ENCODE assay signal across 3 cellular contexts in the genomic region with DNA sequence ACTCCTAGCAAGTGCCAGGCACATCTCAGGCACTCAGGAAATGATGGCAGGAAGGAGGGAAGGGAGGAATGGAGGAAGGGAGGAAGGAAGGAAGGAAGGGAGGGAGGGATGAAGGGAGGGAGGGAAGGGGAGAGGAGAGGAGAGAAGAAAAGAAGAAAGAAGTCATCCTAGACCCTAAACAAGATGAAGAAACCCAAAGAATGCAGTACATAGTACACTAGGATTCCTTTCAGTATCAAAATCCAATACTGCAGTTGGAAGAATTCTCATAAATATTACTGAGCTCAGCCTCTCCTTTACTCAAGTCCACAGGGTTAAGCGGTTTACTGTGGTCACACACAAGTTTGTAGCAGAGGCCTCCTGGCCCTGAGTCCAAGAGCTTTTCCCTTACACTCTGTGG.
TF ChIP-seq lines count a peak whose summit lies in the region.

No MANE protein-coding gene starts in this region.

TF ChIP-seq in HepG2, 621 proteins besides CTCF, POLR2A, EP300 and RAD21:
- TF ChIP-seq EHMT2 (IDR thresholded peaks at IDR 0.05; ENCODE audit: borderline replicate concordance, low read depth, low read length) (no peak), HNRNPK (IDR thresholded peaks at IDR 0.05; ENCODE audit: low read depth, low read length, poor library complexity, severe bottlenecking) (peak; percentile 70)

TF ChIP-seq in IMR-90, 13 proteins besides CTCF, POLR2A, EP300 and RAD21:
- no peak for TF ChIP-seq SMC3 (IDR thresholded peaks at IDR 0.05; ENCODE audit: low read depth, low read length)
- TF ChIP-seq FOS (IDR thresholded peaks at IDR 0.05; ENCODE audit: low read depth, low read length): no peak
- no peak for TF ChIP-seq MXI1 (IDR thresholded peaks at IDR 0.05; ENCODE audit: borderline replicate concordance, low read depth, low read length)
- TF ChIP-seq CHD1 (IDR thresholded peaks at IDR 0.05; ENCODE audit: low read depth, low read length): no peak
- no peak for TF ChIP-seq RFX5 (IDR thresholded peaks at IDR 0.05; ENCODE audit: low read depth, low read length)
- no peak for TF ChIP-seq CEBPB (IDR thresholded peaks at IDR 0.05; ENCODE audit: low read depth, low read length)
- TF ChIP-seq, protein P1, sequence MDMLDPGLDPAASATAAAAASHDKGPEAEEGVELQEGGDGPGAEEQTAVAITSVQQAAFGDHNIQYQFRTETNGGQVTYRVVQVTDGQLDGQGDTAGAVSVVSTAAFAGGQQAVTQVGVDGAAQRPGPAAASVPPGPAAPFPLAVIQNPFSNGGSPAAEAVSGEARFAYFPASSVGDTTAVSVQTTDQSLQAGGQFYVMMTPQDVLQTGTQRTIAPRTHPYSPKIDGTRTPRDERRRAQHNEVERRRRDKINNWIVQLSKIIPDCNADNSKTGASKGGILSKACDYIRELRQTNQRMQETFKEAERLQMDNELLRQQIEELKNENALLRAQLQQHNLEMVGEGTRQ (IDR thresholded peaks at IDR 0.05; ENCODE audit: low read depth, low read length): no peak
- no peak for TF ChIP-seq RCOR1 (IDR thresholded peaks at IDR 0.05; ENCODE audit: insufficient replicate concordance, low read length)
- TF ChIP-seq MAFK (IDR thresholded peaks at IDR 0.05; ENCODE audit: low read depth, low read length): no peak
- no peak for TF ChIP-seq NFE2L2 (IDR thresholded peaks at IDR 0.05; ENCODE audit: low read depth, low read length)
- TF ChIP-seq BHLHE40 (IDR thresholded peaks at IDR 0.05; ENCODE audit: low read depth, low read length): no peak
- TF ChIP-seq MAZ (IDR thresholded peaks at IDR 0.05; ENCODE audit: borderline replicate concordance, low read depth, low read length): no peak
- TF ChIP-seq, protein P2, sequence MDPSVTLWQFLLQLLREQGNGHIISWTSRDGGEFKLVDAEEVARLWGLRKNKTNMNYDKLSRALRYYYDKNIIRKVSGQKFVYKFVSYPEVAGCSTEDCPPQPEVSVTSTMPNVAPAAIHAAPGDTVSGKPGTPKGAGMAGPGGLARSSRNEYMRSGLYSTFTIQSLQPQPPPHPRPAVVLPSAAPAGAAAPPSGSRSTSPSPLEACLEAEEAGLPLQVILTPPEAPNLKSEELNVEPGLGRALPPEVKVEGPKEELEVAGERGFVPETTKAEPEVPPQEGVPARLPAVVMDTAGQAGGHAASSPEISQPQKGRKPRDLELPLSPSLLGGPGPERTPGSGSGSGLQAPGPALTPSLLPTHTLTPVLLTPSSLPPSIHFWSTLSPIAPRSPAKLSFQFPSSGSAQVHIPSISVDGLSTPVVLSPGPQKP (IDR thresholded peaks at IDR 0.05; ENCODE audit: borderline replicate concordance, low read depth, low read length): no peak

TF ChIP-seq in K562, 482 proteins besides CTCF, POLR2A, EP300 and RAD21:
- TF ChIP-seq, protein P3, sequence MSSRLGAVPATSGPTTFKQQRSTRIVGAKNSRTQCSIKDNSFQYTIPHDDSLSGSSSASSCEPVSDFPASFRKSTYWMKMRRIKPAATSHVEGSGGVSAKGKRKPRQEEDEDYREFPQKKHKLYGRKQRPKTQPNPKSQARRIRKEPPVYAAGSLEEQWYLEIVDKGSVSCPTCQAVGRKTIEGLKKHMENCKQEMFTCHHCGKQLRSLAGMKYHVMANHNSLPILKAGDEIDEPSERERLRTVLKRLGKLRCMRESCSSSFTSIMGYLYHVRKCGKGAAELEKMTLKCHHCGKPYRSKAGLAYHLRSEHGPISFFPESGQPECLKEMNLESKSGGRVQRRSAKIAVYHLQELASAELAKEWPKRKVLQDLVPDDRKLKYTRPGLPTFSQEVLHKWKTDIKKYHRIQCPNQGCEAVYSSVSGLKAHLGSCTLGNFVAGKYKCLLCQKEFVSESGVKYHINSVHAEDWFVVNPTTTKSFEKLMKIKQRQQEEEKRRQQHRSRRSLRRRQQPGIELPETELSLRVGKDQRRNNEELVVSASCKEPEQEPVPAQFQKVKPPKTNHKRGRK (tag; IDR thresholded peaks at IDR 0.05): peak; percentile 75
- TF ChIP-seq CBX1 (IDR thresholded peaks at IDR 0.05; ENCODE audit: low read depth): no peak
